In the genomic region with DNA sequence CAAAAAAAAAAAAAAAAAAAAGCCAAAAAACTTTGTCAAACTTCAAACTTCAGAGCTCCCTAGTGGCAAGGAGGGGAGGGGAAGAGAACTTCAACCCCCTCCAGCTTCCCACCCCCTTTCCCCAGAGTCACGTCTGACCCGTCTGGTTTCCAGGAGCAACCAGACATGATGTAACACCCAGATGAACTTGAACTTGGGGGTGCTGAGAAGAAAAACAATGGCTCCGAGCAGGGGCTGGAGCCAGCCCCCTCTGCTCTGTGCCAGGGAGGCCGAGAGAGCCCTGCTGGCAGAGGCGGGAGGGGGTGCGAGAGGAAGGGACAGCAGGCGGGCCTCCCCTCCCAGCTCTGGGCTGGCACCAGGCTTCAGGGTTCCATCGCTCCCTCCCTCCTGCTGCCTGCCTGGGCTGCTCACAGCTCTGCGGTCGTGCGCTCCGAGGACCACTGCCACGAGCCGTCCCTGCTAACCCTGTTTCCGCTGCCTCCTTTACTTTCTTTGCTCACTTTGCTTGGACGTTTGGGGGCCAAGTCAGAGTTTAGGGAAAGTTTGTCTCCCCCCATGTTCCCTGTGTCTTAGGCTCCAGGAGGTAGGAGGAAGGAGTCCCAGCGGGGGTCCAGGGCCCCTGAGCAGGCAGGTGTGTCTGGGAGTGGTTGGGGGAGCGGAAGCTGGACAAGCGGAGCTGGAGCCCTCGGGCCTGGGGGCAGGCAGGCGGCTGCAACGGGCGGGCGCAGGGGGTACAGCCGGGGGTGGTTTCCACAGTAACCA, we compare ENCODE assay signal across 9 cellular contexts. TPM values are rescaled to one million over a fixed set of nuclear protein-coding genes. Genes with fewer than 3 reads are reported as not detected.
DNase-seq lines count a peak whose midpoint lies in the region; ATAC-seq and TF ChIP-seq lines count a peak whose summit lies in the region.
"Had no signal": no experiment of that assay in that cellular context is flagged by ENCODE, and none has a peak within 500 bp of the region (broad histone marks: within the 10 kb centered on the region; RNA-seq: fewer than 3 reads in every experiment).

No MANE protein-coding gene starts in this region.

- no peak overlapping the region for H3K4me2 ChIP-seq in H9 (ENCODE audit: insufficient read depth, insufficient read length, low read length)
- peak overlapping the region; percentile 80 for H3K4me2 ChIP-seq in smooth muscle cell

- H3K36me3 Mint-ChIP-seq in H9 (ENCODE audit: insufficient read depth in 1 of 3, low read depth in 3 of 3) = no peaks in the 10 kb centered on the region

- H2AFZ ChIP-seq in H9 (ENCODE audit: low read length) (no peak overlapping the region), smooth muscle cell (ENCODE audit: low read depth) (peak overlapping the region; percentile 78)

- no peaks in the 10 kb centered on the region for H3K79me1 ChIP-seq in H9 (ENCODE audit: insufficient read depth, low read depth, low read length, poor library complexity, severe bottlenecking)

- H3K27me3 ChIP-seq in H9 (ENCODE audit: insufficient read depth, low read length) (peaks cover 6% of the 10 kb centered on the region; the same call in 1 of the 2 replicates), body of pancreas (no peaks in the 10 kb centered on the region), iPS-20b (ENCODE audit: insufficient read depth, low read length) (peaks cover 82% of the 10 kb centered on the region), smooth muscle cell (ENCODE audit: low read depth) (peaks cover 22% of the 10 kb centered on the region)

- DNase-seq in H9 = peak; percentile 59
- DNase-seq in body of pancreas = peak in 1 of 4 donors; percentile 40
- DNase-seq in smooth muscle cell (lab: John Stamatoyannopoulos, UW; ENCODE audit: unreplicated experiment) = no peak
- no peak for DNase-seq in cerebellar nuclear complex (lab: John Stamatoyannopoulos, UW)
- DNase-seq: activated B cell treated with CpG ODN at 0.5 μM for 24 hours had no signal

- peaks cover 27 to 37% of the 10 kb centered on the region in 2 experiments for H3K4me1 Mint-ChIP-seq in H9

- H3T11ph ChIP-seq in H9 (ENCODE audit: low read length) = no peak overlapping the region

- H3K79me2 ChIP-seq in H9 (ENCODE audit: insufficient read depth, low read length) (no peaks in the 10 kb centered on the region), smooth muscle cell (ENCODE audit: low read depth) (no peaks in the 10 kb centered on the region)

- intact Hi-C loops in body of pancreas (cut with DNase I) = no loop called here

- no peak overlapping the region for H2BK15ac ChIP-seq in H9 (ENCODE audit: low read depth, low read length)

- H4K5ac ChIP-seq in H9 (ENCODE audit: insufficient read length, low read depth, low read length) = no peak overlapping the region

- peaks cover 9% of the 10 kb centered on the region for H3K23me2 ChIP-seq in H9 (ENCODE audit: insufficient read length, low read depth, low read length, poor library complexity, severe bottlenecking)

- TF ChIP-seq CTCF in H9 (conservative IDR thresholded peaks at IDR 0.05) = no peak
- no peak for TF ChIP-seq CTCF in body of pancreas (IDR thresholded peaks at IDR 0.05)
- TF ChIP-seq CTCF in smooth muscle cell (IDR thresholded peaks at IDR 0.05; ENCODE audit: borderline replicate concordance, insufficient read depth, poor library complexity, severe bottlenecking) = no peak

- no peak overlapping the region; a peak in 1 of 7 replicates for H3K27ac Mint-ChIP-seq in H9
- H3K27ac Mint-ChIP-seq: activated B cell treated with CpG ODN at 0.5 μM for 24 hours had no signal

- no peaks in the 10 kb centered on the region for H3K36me3 ChIP-seq in body of pancreas (replicated peaks in 1 of 2; ENCODE audit: insufficient read depth in 1 of 2, low read depth in 2 of 2)
- no peaks in the 10 kb centered on the region for H3K36me3 ChIP-seq in iPS-20b (ENCODE audit: insufficient read depth, low read depth, low read length)
- H3K36me3 ChIP-seq in smooth muscle cell (ENCODE audit: low read depth) = no peaks in the 10 kb centered on the region

- no peaks in the 10 kb centered on the region for H3K9me3 Mint-ChIP-seq in H9
- H3K9me3 Mint-ChIP-seq: activated B cell treated with CpG ODN at 0.5 μM for 24 hours had no signal

- H4K91ac ChIP-seq in H9 (ENCODE audit: insufficient read length, low read depth, low read length) = no peak overlapping the region

- H3K27me3 Mint-ChIP-seq in H9 (ENCODE audit: low read depth) = peaks cover 63% of the 10 kb centered on the region

- H4K8ac ChIP-seq in H9 (replicated peaks; ENCODE audit: insufficient read length, low read depth, low read length) = no peak overlapping the region

- H3K4me3 ChIP-seq in body of pancreas (no peak overlapping the region), iPS-20b (ENCODE audit: low read length) (peak overlapping the region; percentile 28; the same call in 1 of the 2 replicates), smooth muscle cell (no peak overlapping the region)

- peak; percentile 30 for ATAC-seq in body of pancreas
- ATAC-seq in HG03095 (IDR thresholded peaks at IDR 0.05; ENCODE audit: unreplicated experiment) = no peak
- ATAC-seq in GM21737 (IDR thresholded peaks at IDR 0.05; ENCODE audit: unreplicated experiment) = no peak
- no peak for ATAC-seq in HG03571 (IDR thresholded peaks at IDR 0.05; ENCODE audit: unreplicated experiment)

- no peak overlapping the region for H3K56ac ChIP-seq in H9 (ENCODE audit: insufficient read length, low read depth, low read length)

- H3K4ac ChIP-seq in H9 (ENCODE audit: low read depth, low read length) = no peak overlapping the region

- H3K4me3 Mint-ChIP-seq in H9 = peak overlapping the region; percentile 5 to 57; a peak in 3 of 5 replicates
- H3K4me3 Mint-ChIP-seq: activated B cell treated with CpG ODN at 0.5 μM for 24 hours had no signal

- no peak overlapping the region for H3K23ac ChIP-seq in H9 (ENCODE audit: insufficient read length, low read depth, low read length)

- H3K18ac ChIP-seq in H9 (ENCODE audit: insufficient read length, low read depth, low read length) = no peak overlapping the region

- H2BK20ac ChIP-seq in H9 (ENCODE audit: low read depth, low read length, poor library complexity, severe bottlenecking) = no peak overlapping the region

- H3F3A ChIP-seq in smooth muscle cell (ENCODE audit: low read depth) = peaks cover 4% of the 10 kb centered on the region

- no peaks in the 10 kb centered on the region for H3K9me3 ChIP-seq in H9 (ENCODE audit: control insufficient read depth, low read depth, low read length)
- H3K9me3 ChIP-seq in body of pancreas = no peaks in the 10 kb centered on the region
- no peaks in the 10 kb centered on the region for H3K9me3 ChIP-seq in iPS-20b (ENCODE audit: insufficient read depth, low read depth, low read length)
- no peaks in the 10 kb centered on the region for H3K9me3 ChIP-seq in smooth muscle cell (replicated peaks; ENCODE audit: low read depth)

- TF ChIP-seq POLR2A in body of pancreas (IDR thresholded peaks at IDR 0.05) = no peak

- H2BK5ac ChIP-seq in H9 (ENCODE audit: insufficient read length, low read length) = no peak overlapping the region

- H3K4me1 ChIP-seq in H9 (ENCODE audit: insufficient read depth, low read length) (0 out of 2 replicates have a peak, but pooled peaks cover 2% of the 10 kb centered on the region), body of pancreas (no peaks in the 10 kb centered on the region), iPS-20b (ENCODE audit: insufficient read depth, low read length) (peaks cover 11% of the 10 kb centered on the region; the same call in 1 of the 2 replicates), smooth muscle cell (ENCODE audit: low read depth) (peaks cover 26% of the 10 kb centered on the region)

- H3K27ac ChIP-seq in H9 (ENCODE audit: insufficient read length, low read depth, low read length) (no peak overlapping the region), body of pancreas (peak overlapping the region in 1 of 4 donors; percentile 12), iPS-20b (ENCODE audit: low read length) (no peak overlapping the region), smooth muscle cell (ENCODE audit: low read depth) (peak overlapping the region; percentile 67)

- H4K20me1 ChIP-seq in H9 (ENCODE audit: control insufficient read depth, insufficient read depth, insufficient read length) = no peaks in the 10 kb centered on the region
- H4K20me1 ChIP-seq in smooth muscle cell (ENCODE audit: low read depth) = peaks cover 2% of the 10 kb centered on the region

- H2BK12ac ChIP-seq in H9 (ENCODE audit: insufficient read length, low read depth, low read length) = no peak overlapping the region

- no peak overlapping the region; the same call in 1 of the 2 replicates for H3K14ac ChIP-seq in H9 (ENCODE audit: insufficient read depth, low read length)

- no CpG with 5 or more reads among the region's 25 CpGs for WGBS in H9 (ENCODE audit: extremely low coverage, insufficient read length, low lambda C conversion rate)
- WGBS in body of pancreas, 2 donors = 77 to 86% methylated on average over 24 to 25 of the region's 25 CpGs
- 25% methylated on average over 24 of the region's 25 CpGs for WGBS in smooth muscle cell (ENCODE audit: low lambda C conversion rate)

- no peak overlapping the region for H2AK5ac ChIP-seq in H9 (ENCODE audit: insufficient read length, low read length)

- no peak overlapping the region for H3K9ac ChIP-seq in H9 (ENCODE audit: extremely low read depth, insufficient read length, low read length)
- H3K9ac ChIP-seq in iPS-20b (ENCODE audit: low read depth, low read length) = no peak overlapping the region
- H3K9ac ChIP-seq in smooth muscle cell (ENCODE audit: low read depth) = peak overlapping the region; percentile 64

- no peak overlapping the region for H2BK120ac ChIP-seq in H9 (ENCODE audit: low read depth, low read length, poor library complexity, severe bottlenecking)

RNA-seq across cellular contexts. Expression of a gene that starts 11.1 kb away (rescaled TPM):
- total RNA-seq in H9 (2021) (0.63 and 0.86 TPM in 2 replicates), body of pancreas (1 to 10 TPM; 3.4 to 6.9 TPM), smooth muscle cell (2.2 and 2.8 TPM in 2 replicates)
- 2.1 and 3.2 TPM in 2 replicates for polyA plus RNA-seq in smooth muscle cell

RNA-seq across cellular contexts. Expression of a gene that starts 25.0 kb away (rescaled TPM):
- 92.8 and 95.7 TPM in 2 replicates for total RNA-seq in H9 (2021)
- 10 to 100 TPM; 21.5 to 36.3 TPM for total RNA-seq in body of pancreas
- total RNA-seq in smooth muscle cell = 19.1 and 21.9 TPM in 2 replicates
- polyA plus RNA-seq in smooth muscle cell = 37.4 and 44.3 TPM in 2 replicates

RNA-seq across cellular contexts. Expression of a gene that starts 26.5 kb away (rescaled TPM):
- total RNA-seq in H9 (2021) = 198 and 210 TPM in 2 replicates
- 10 to 100 TPM in 1 of 2 donors, 1 to 10 TPM in 1; 6.0 to 15.5 TPM for total RNA-seq in body of pancreas
- total RNA-seq in smooth muscle cell = 34.1 and 44.6 TPM in 2 replicates
- 9.9 and 12.8 TPM in 2 replicates for polyA plus RNA-seq in smooth muscle cell

RNA-seq across cellular contexts. Expression of a gene that starts 58.6 kb away (rescaled TPM):
- total RNA-seq in H9 (2021) (39.4 and 40.5 TPM in 2 replicates), body of pancreas (10 to 100 TPM; 54.2 to 65.3 TPM), smooth muscle cell (37.6 and 59.6 TPM in 2 replicates)
- polyA plus RNA-seq in smooth muscle cell = 69.1 and 83.1 TPM in 2 replicates

RNA-seq across cellular contexts. Expression of a gene that starts 58.6 kb away (rescaled TPM):
- 160 and 165 TPM in 2 replicates for total RNA-seq in H9 (2021)
- total RNA-seq in body of pancreas = 100 to 1,000 TPM; 162 to 857 TPM
- total RNA-seq in smooth muscle cell = 113 and 118 TPM in 2 replicates
- polyA plus RNA-seq in smooth muscle cell = 732 and 766 TPM in 2 replicates
